23 cellular contexts compared by ENCODE assay signal in the genomic region with DNA sequence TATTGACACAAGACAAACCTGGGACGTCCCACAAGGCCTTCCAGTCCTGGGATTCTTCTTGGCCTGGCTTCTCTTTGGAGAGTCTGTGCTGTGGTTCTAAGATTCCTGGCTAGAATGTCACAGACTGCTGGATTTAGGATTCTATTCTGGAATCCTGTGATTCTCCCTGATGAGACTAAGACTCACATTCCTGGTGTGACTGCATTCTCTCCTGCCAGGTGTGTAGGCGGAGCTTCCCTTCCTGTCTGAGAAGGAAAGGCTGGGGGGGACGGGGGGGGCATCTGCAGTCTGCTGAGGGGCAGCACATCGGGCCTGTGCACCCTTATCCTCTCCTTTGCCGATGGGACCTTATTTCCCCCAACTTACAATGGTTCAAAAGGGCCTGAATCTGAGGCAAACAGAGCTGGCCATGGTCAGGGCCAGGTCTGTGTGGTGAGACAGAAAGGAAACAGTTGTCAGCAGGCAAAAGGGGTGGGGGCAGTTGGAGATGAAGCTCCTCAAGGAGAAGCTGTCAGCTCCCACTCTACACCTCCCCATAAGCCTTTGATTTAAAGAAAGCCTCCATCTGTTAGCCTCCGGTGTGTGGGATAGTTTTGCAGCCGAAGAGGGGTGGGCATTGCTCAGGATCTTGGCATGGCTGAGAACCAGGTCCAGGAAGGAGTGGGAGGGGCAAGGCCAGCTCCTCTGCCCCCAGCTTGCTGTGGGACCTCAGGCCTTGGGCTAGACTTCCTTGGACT. TPM values are rescaled to one million over a fixed set of nuclear protein-coding genes. Genes with fewer than 3 reads are reported as not detected.
A peak's percentile ranks its signal among the peaks of the same experiment; 100 is the strongest.
DNase-seq lines count a peak whose midpoint lies in the region; ATAC-seq, FAIRE-seq and TF ChIP-seq lines count a peak whose summit lies in the region.
"Had no signal": no experiment of that assay in that cellular context is flagged by ENCODE, and none has a peak within 500 bp of the region (broad histone marks: within the 10 kb centered on the region; RNA-seq: fewer than 3 reads in every experiment).

No MANE protein-coding gene starts in this region.

- TF ChIP-seq CTCF in left ventricle myocardium inferior (IDR thresholded peaks at IDR 0.05; ENCODE audit: borderline replicate concordance) (no peak), HepG2 (CRISPR knock-in tag; IDR thresholded peaks at IDR 0.05) (no peak), WTC11 (IDR thresholded peaks at IDR 0.05) (no peak)

- TF ChIP-seq POLR2A in HepG2 (IDR thresholded peaks at IDR 0.05; ENCODE audit: insufficient read depth in 1 of 2, low read depth in 2 of 2, low read length in 2 of 2), result no peak

- no peak overlapping the region for H3K9ac ChIP-seq in HepG2 (ENCODE audit: insufficient read depth, low read depth, low read length)

- no peaks in the 10 kb centered on the region for H4K20me1 ChIP-seq in HepG2 (ENCODE audit: insufficient read depth, low read length)

- no peak overlapping the region for H3K4me2 ChIP-seq in HepG2 (ENCODE audit: low read depth, low read length)

- WGBS in HepG2 (ENCODE audit: low lambda C conversion rate), result 27% methylated on average over 3 of the region's 7 CpGs

- H3K4me1 Mint-ChIP-seq in activated T-helper 17 cell treated with anti-CD3 and anti-CD28 coated beads, Interleukin-2, amount 50 U/mL, for 72 hours, result peaks cover 44% of the 10 kb centered on the region
- peaks cover 28% of the 10 kb centered on the region for H3K4me1 Mint-ChIP-seq in WTC11

- no peaks in the 10 kb centered on the region for H3K9me3 Mint-ChIP-seq in activated T-helper 17 cell treated with anti-CD3 and anti-CD28 coated beads, Interleukin-2, amount 50 U/mL, for 72 hours
- no peaks in the 10 kb centered on the region for H3K9me3 Mint-ChIP-seq in WTC11

- peak overlapping the region; percentile 20 for H3K4me3 Mint-ChIP-seq in activated T-helper 17 cell treated with anti-CD3 and anti-CD28 coated beads, Interleukin-2, amount 50 U/mL, for 72 hours
- no peak overlapping the region for H3K4me3 Mint-ChIP-seq in WTC11
- H3K4me3 Mint-ChIP-seq: stimulated activated memory B cell treated with anti-CD40 and anti-IgM and Interleukin-4, amounts not matched to agents 10 μg/mL and 1 μg/mL and 100 μg/mL, for 72 hours had no signal

- H3K27me3 ChIP-seq in left ventricle myocardium inferior (ENCODE audit: low read depth), result no peaks in the 10 kb centered on the region
- H3K27me3 ChIP-seq in HepG2 (ENCODE audit: control insufficient read depth in 1 of 2, insufficient read depth in 2 of 2, low read length in 2 of 2), result no peaks in the 10 kb centered on the region
- H3K27me3 ChIP-seq: ascending aorta, right atrium auricular region, tibial nerve had no signal

- in situ Hi-C loops in HepG2 (cut with HindIII; ENCODE audit: extremely low pct_ligation_motif_present, low pct_unique_long_range_greater_than_20kb), result loop anchor here (10.0 kb wide), 1 partner anchor 309 kb away; no protein-coding TSS in a partner anchor

- H3K27me3 Mint-ChIP-seq in activated T-helper 17 cell treated with anti-CD3 and anti-CD28 coated beads, Interleukin-2, amount 50 U/mL, for 72 hours, result no peaks in the 10 kb centered on the region
- H3K27me3 Mint-ChIP-seq in WTC11 (ENCODE audit: low read depth), result no peaks in the 10 kb centered on the region
- H3K27me3 Mint-ChIP-seq: stimulated activated memory B cell treated with anti-CD40 and anti-IgM and Interleukin-4, amounts not matched to agents 10 μg/mL and 1 μg/mL and 100 μg/mL, for 72 hours had no signal

- H3K4me3 ChIP-seq in left ventricle myocardium inferior (no peak overlapping the region), HepG2 (replicated peaks in 1 of 3; ENCODE audit: insufficient read depth in 1 of 3, low read depth in 2 of 3, low read length in 3 of 3) (no peak overlapping the region)
- H3K4me3 ChIP-seq: ascending aorta, mucosa of descending colon, right atrium auricular region, tibial nerve had no signal

- no peaks in the 10 kb centered on the region for H3K36me3 Mint-ChIP-seq in activated T-helper 17 cell treated with anti-CD3 and anti-CD28 coated beads, Interleukin-2, amount 50 U/mL, for 72 hours (ENCODE audit: low read depth)
- no peaks in the 10 kb centered on the region for H3K36me3 Mint-ChIP-seq in WTC11

- H3K4me1 ChIP-seq in left ventricle myocardium inferior (no peaks in the 10 kb centered on the region), HepG2 (ENCODE audit: insufficient read depth, low read length) (no peaks in the 10 kb centered on the region)
- H3K4me1 ChIP-seq: ascending aorta, tibial nerve had no signal

- intact Hi-C loops in left cardiac atrium (cut with DNase I), result no loop called here
- intact Hi-C loops in left ventricle myocardium inferior (cut with micrococcal nuclease), result no loop called here
- intact Hi-C loops in HepG2 (cut with micrococcal nuclease; ENCODE audit: unreplicated experiment), result no loop called here

- no peaks in the 10 kb centered on the region for H3K79me2 ChIP-seq in HepG2 (ENCODE audit: insufficient read depth, low read length)

- H3K27ac Mint-ChIP-seq in activated T-helper 17 cell treated with anti-CD3 and anti-CD28 coated beads, Interleukin-2, amount 50 U/mL, for 72 hours, result peak overlapping the region; percentile 79
- no peak overlapping the region for H3K27ac Mint-ChIP-seq in WTC11
- H3K27ac Mint-ChIP-seq: stimulated activated memory B cell treated with anti-CD40 and anti-IgM and Interleukin-4, amounts not matched to agents 10 μg/mL and 1 μg/mL and 100 μg/mL, for 72 hours had no signal

- no peak overlapping the region for H2AFZ ChIP-seq in HepG2 (ENCODE audit: low read length)

- TF ChIP-seq RAD21 in HepG2 (CRISPR knock-in tag; IDR thresholded peaks at IDR 0.05), result no peak

- H3K9me3 ChIP-seq in left ventricle myocardium inferior (replicated peaks) (no peaks in the 10 kb centered on the region), HepG2 (ENCODE audit: low read length) (no peaks in the 10 kb centered on the region)
- H3K9me3 ChIP-seq: ascending aorta, mucosa of descending colon, right atrium auricular region, tibial nerve had no signal

- no peak for FAIRE-seq in HepG2 (lab: Jason Lieb, UNC)
- FAIRE-seq: colon, GM18507 had no signal

- BruUV-seq in HepG2 (replicated peaks; lab: Mats Ljungman, UMichigan), result no TSS peak

- ATAC-seq in left cardiac atrium (no peak), HepG2 (no peak), WTC11 (no peak)
- no peak for ATAC-seq in activated T-helper 17 cell treated with anti-CD3 and anti-CD28 coated beads, Interleukin-2, amount 50 U/mL, for 72 hours (replicated peaks)
- ATAC-seq: left colon; mucosa of descending colon; stimulated activated memory B cell treated with anti-CD40 and anti-IgM and Interleukin-4, amounts not matched to agents 10 μg/mL and 1 μg/mL and 100 μg/mL, for 72 hours had no signal

- no peak for TF ChIP-seq EP300 in HepG2 (IDR thresholded peaks at IDR 0.05; ENCODE audit: low read depth in 2 of 2, low read length in 2 of 2)
- no peak for TF ChIP-seq EP300 in HepG2 (CRISPR knock-in tag; IDR thresholded peaks at IDR 0.05; ENCODE audit: borderline replicate concordance)

- CTCF ChIA-PET in HEK293T (lab: Yijun Ruan, JAX) (interaction anchor here (1.0 kb wide), 1 partner anchor 304 kb away, joined by 4 read pairs; no protein-coding TSS in a partner anchor), HepG2 (lab: Yijun Ruan, JAX; ENCODE audit: low intra/inter-chr PET ratio, low total read pairs) (no interaction called here), WTC11 (lab: Charles Lee) (interaction anchor here (0.6 to 1.6 kb wide), 8 partner anchors 8 to 303 kb away, joined by 3 to 8 read pairs (median 4); no protein-coding TSS in a partner anchor)

- H3K27ac ChIP-seq in left ventricle myocardium inferior (replicated peaks) (no peak overlapping the region), HepG2 (ENCODE audit: extremely low read length, insufficient read depth, low read length) (no peak overlapping the region)
- H3K27ac ChIP-seq: ascending aorta, HL-60, right atrium auricular region, RWPE1, tibial nerve had no signal

- DNase-seq in left cardiac atrium (peak; percentile 9), left ventricle myocardium inferior (no peak), kidney tubule cell (ENCODE audit: low spot score) (peak; percentile 9), HEK293T (ENCODE audit: extremely low spot score) (no peak), HepG2 (ENCODE audit: low spot score) (no peak), SW480 (ENCODE audit: low spot score) (no peak), WTC11 (ENCODE audit: low spot score) (no peak)
- DNase-seq: activated CD8-positive, alpha-beta memory T cell treated with anti-CD3 and anti-CD28 coated beads for 24 hours; left colon; mucosa of descending colon; NCI-H1694 treated with DMSO at 0.1 percent for 48 hours; NCI-H345; stimulated activated CD4-positive, alpha-beta T cell treated with anti-CD3 and anti-CD28 coated beads, Interleukin-15, amount 100 ng/mL, for 24 hours had no signal

- POLR2A ChIA-PET in HEK293T (lab: Yijun Ruan, JAX) (interaction anchor here (0.9 kb wide), 1 partner anchor 31 kb away, joined by 3 read pairs; a partner anchor contains a TSS), HepG2 (lab: Yijun Ruan, JAX) (no interaction called here), WTC11 (lab: Charles Lee) (interaction anchor here (1.2 kb wide), 1 partner anchor 67 kb away, joined by 7 read pairs; a partner anchor contains a TSS)

- no peaks in the 10 kb centered on the region for H3K36me3 ChIP-seq in left ventricle myocardium inferior
- no peaks in the 10 kb centered on the region for H3K36me3 ChIP-seq in HepG2 (replicated peaks in 1 of 2; ENCODE audit: control insufficient read depth in 1 of 2, insufficient read depth in 2 of 2, low read length in 2 of 2)
- H3K36me3 ChIP-seq: ascending aorta, right atrium auricular region, tibial nerve had no signal

RNA-seq across cellular contexts. Expression of a gene that starts 30.9 kb away (rescaled TPM):
- total RNA-seq in left cardiac atrium (1 to 10 TPM; 4.9 to 5.9 TPM), left ventricle myocardium inferior (1.7 TPM), HepG2 (2016; rRNA removed; fragmentation: Illumina TruSeq; extraction: Trizol) (0.04 TPM in 1 of 2 replicates, not detected in the other), WTC11 (2021) (7.1 to 9.4 TPM (median 7.2 TPM) in 3 replicates)
- 10 to 100 TPM in 1 of 2 donors, 1 to 10 TPM in 1; 1.9 to 12.1 TPM for total RNA-seq in activated T-helper 17 cell treated with anti-CD3 and anti-CD28 coated beads, Interleukin-2, amount 50 U/mL, for 72 hours
- not detected in 2 replicates for total RNA-seq in HepG2 (2016; cell fraction: cytosol; rRNA removed; fragmentation: Illumina TruSeq; extraction: Trizol; ENCODE audit: low read depth)
- total RNA-seq in HepG2 (2016; cell fraction: insoluble cytoplasmic fraction; rRNA removed; fragmentation: Illumina TruSeq; extraction: Trizol), result 0.19 TPM in 1 of 2 replicates, not detected in the other
- total RNA-seq in HepG2 (2016; cell fraction: membrane; rRNA removed; fragmentation: Illumina TruSeq; extraction: Trizol), result 0.12 TPM in 1 of 2 replicates, not detected in the other
- total RNA-seq in HepG2 (2016; cell fraction: nucleus; rRNA removed; fragmentation: Illumina TruSeq; extraction: Trizol), result not detected in 2 replicates
- 0.07 and 0.11 TPM in 2 replicates for polyA plus RNA-seq in HepG2 (2011; rRNA removed)
- polyA plus RNA-seq in HepG2 (2011; cell fraction: cytosol; rRNA removed), result 0.04 TPM in 2 replicates
- polyA plus RNA-seq in HepG2 (2011; cell fraction: nucleus; rRNA removed), result 0.27 and 0.29 TPM in 2 replicates
- polyA plus RNA-seq in HepG2 (2012), result 0.30 TPM in 1 of 2 replicates, not detected in the other
- polyA plus RNA-seq in HepG2 (2016; cell fraction: cytosol; fragmentation: Illumina TruSeq; extraction: Trizol; ENCODE audit: low read depth), result 0.03 TPM in 1 of 2 replicates, not detected in the other
- not detected in 2 replicates for polyA plus RNA-seq in HepG2 (2016; cell fraction: insoluble cytoplasmic fraction; fragmentation: Illumina TruSeq; extraction: Trizol; ENCODE audit: low read depth)
- not detected in 2 replicates for polyA plus RNA-seq in HepG2 (2016; cell fraction: membrane; fragmentation: Illumina TruSeq; extraction: Trizol; ENCODE audit: low read depth)
- polyA plus RNA-seq in HepG2 (2016; cell fraction: nucleus; fragmentation: Illumina TruSeq; extraction: Trizol; ENCODE audit: insufficient read depth, low read depth), result not detected in 2 replicates
- polyA minus RNA-seq in HepG2 (2011; rRNA and poly(A)+ RNA removed; ENCODE audit: low replicate concordance), result 0.86 TPM in 1 of 2 replicates, not detected in the other
- not detected in 2 replicates for polyA minus RNA-seq in HepG2 (2011; cell fraction: cytosol; rRNA and poly(A)+ RNA removed)
- 0.12 TPM in 1 of 2 replicates, not detected in the other for polyA minus RNA-seq in HepG2 (2011; cell fraction: nucleus; rRNA and poly(A)+ RNA removed)
- polyA plus RNA-seq: AG04450 had no signal

RNA-seq across cellular contexts. Expression of a gene that starts 48.4 kb away (rescaled TPM):
- total RNA-seq in left cardiac atrium, result 10 to 100 TPM; 24.4 to 29.8 TPM
- 23.0 TPM for total RNA-seq in left ventricle myocardium inferior
- total RNA-seq in activated T-helper 17 cell treated with anti-CD3 and anti-CD28 coated beads, Interleukin-2, amount 50 U/mL, for 72 hours, result 10 to 100 TPM; 32.3 to 46.9 TPM
- total RNA-seq in HepG2 (2016; rRNA removed; fragmentation: Illumina TruSeq; extraction: Trizol), result 38.4 and 40.0 TPM in 2 replicates
- 25.9 and 36.4 TPM in 2 replicates for total RNA-seq in HepG2 (2016; cell fraction: cytosol; rRNA removed; fragmentation: Illumina TruSeq; extraction: Trizol; ENCODE audit: low read depth)
- 38.6 and 41.8 TPM in 2 replicates for total RNA-seq in HepG2 (2016; cell fraction: insoluble cytoplasmic fraction; rRNA removed; fragmentation: Illumina TruSeq; extraction: Trizol)
- 45.6 and 58.9 TPM in 2 replicates for total RNA-seq in HepG2 (2016; cell fraction: membrane; rRNA removed; fragmentation: Illumina TruSeq; extraction: Trizol)
- 34.2 and 41.3 TPM in 2 replicates for total RNA-seq in HepG2 (2016; cell fraction: nucleus; rRNA removed; fragmentation: Illumina TruSeq; extraction: Trizol)
- polyA plus RNA-seq in HepG2 (2011; rRNA removed), result 20.0 and 21.9 TPM in 2 replicates
- polyA plus RNA-seq in HepG2 (2011; cell fraction: cytosol; rRNA removed), result 12.9 and 17.6 TPM in 2 replicates
- polyA plus RNA-seq in HepG2 (2011; cell fraction: nucleus; rRNA removed), result 15.0 and 20.4 TPM in 2 replicates
- polyA plus RNA-seq in HepG2 (2012), result 17.6 and 18.1 TPM in 2 replicates
- 24.2 and 41.5 TPM in 2 replicates for polyA plus RNA-seq in HepG2 (2016; cell fraction: cytosol; fragmentation: Illumina TruSeq; extraction: Trizol; ENCODE audit: low read depth)
- polyA plus RNA-seq in HepG2 (2016; cell fraction: insoluble cytoplasmic fraction; fragmentation: Illumina TruSeq; extraction: Trizol; ENCODE audit: low read depth), result 25.7 and 26.7 TPM in 2 replicates
- polyA plus RNA-seq in HepG2 (2016; cell fraction: membrane; fragmentation: Illumina TruSeq; extraction: Trizol; ENCODE audit: low read depth), result 32.4 and 41.0 TPM in 2 replicates
- 43.5 and 53.7 TPM in 2 replicates for polyA plus RNA-seq in HepG2 (2016; cell fraction: nucleus; fragmentation: Illumina TruSeq; extraction: Trizol; ENCODE audit: insufficient read depth, low read depth)
- 19.9 and 35.0 TPM in 2 replicates for polyA minus RNA-seq in HepG2 (2011; rRNA and poly(A)+ RNA removed; ENCODE audit: low replicate concordance)
- polyA minus RNA-seq in HepG2 (2011; cell fraction: cytosol; rRNA and poly(A)+ RNA removed), result 9.6 and 11.0 TPM in 2 replicates
- 18.0 and 21.8 TPM in 2 replicates for polyA minus RNA-seq in HepG2 (2011; cell fraction: nucleus; rRNA and poly(A)+ RNA removed)
- total RNA-seq in WTC11 (2021), result 35.2 to 37.0 TPM (median 37.0 TPM) in 3 replicates

RNA-seq across cellular contexts. Expression of a gene that starts 57.3 kb away (rescaled TPM):
- 10 to 100 TPM; 13.4 to 14.1 TPM for total RNA-seq in left cardiac atrium
- total RNA-seq in left ventricle myocardium inferior, result 12.2 TPM
- 10 to 100 TPM; 55.7 to 69.8 TPM for total RNA-seq in activated T-helper 17 cell treated with anti-CD3 and anti-CD28 coated beads, Interleukin-2, amount 50 U/mL, for 72 hours
- total RNA-seq in HepG2 (2016; rRNA removed; fragmentation: Illumina TruSeq; extraction: Trizol), result 53.1 and 79.3 TPM in 2 replicates
- total RNA-seq in HepG2 (2016; cell fraction: cytosol; rRNA removed; fragmentation: Illumina TruSeq; extraction: Trizol; ENCODE audit: low read depth), result 44.6 and 50.1 TPM in 2 replicates
- total RNA-seq in HepG2 (2016; cell fraction: insoluble cytoplasmic fraction; rRNA removed; fragmentation: Illumina TruSeq; extraction: Trizol), result 52.3 and 79.6 TPM in 2 replicates
- 65.9 and 69.2 TPM in 2 replicates for total RNA-seq in HepG2 (2016; cell fraction: membrane; rRNA removed; fragmentation: Illumina TruSeq; extraction: Trizol)
- total RNA-seq in HepG2 (2016; cell fraction: nucleus; rRNA removed; fragmentation: Illumina TruSeq; extraction: Trizol), result 21.1 and 29.1 TPM in 2 replicates
- 31.1 and 38.7 TPM in 2 replicates for polyA plus RNA-seq in HepG2 (2011; rRNA removed)
- polyA plus RNA-seq in HepG2 (2011; cell fraction: cytosol; rRNA removed), result 18.7 and 22.0 TPM in 2 replicates
- polyA plus RNA-seq in HepG2 (2011; cell fraction: nucleus; rRNA removed), result 11.3 and 12.9 TPM in 2 replicates
- polyA plus RNA-seq in HepG2 (2012), result 30.5 and 34.5 TPM in 2 replicates
- polyA plus RNA-seq in HepG2 (2016; cell fraction: cytosol; fragmentation: Illumina TruSeq; extraction: Trizol; ENCODE audit: low read depth), result 35.0 and 43.2 TPM in 2 replicates
- polyA plus RNA-seq in HepG2 (2016; cell fraction: insoluble cytoplasmic fraction; fragmentation: Illumina TruSeq; extraction: Trizol; ENCODE audit: low read depth), result 67.4 and 70.9 TPM in 2 replicates
- polyA plus RNA-seq in HepG2 (2016; cell fraction: membrane; fragmentation: Illumina TruSeq; extraction: Trizol; ENCODE audit: low read depth), result 49.2 and 61.0 TPM in 2 replicates
- polyA plus RNA-seq in HepG2 (2016; cell fraction: nucleus; fragmentation: Illumina TruSeq; extraction: Trizol; ENCODE audit: insufficient read depth, low read depth), result 41.0 and 51.9 TPM in 2 replicates
- 5.5 and 11.1 TPM in 2 replicates for polyA minus RNA-seq in HepG2 (2011; rRNA and poly(A)+ RNA removed; ENCODE audit: low replicate concordance)
- polyA minus RNA-seq in HepG2 (2011; cell fraction: cytosol; rRNA and poly(A)+ RNA removed), result 6.3 and 6.8 TPM in 2 replicates
- 4.2 and 7.5 TPM in 2 replicates for polyA minus RNA-seq in HepG2 (2011; cell fraction: nucleus; rRNA and poly(A)+ RNA removed)
- total RNA-seq in WTC11 (2021), result 52.9 to 65.0 TPM (median 62.6 TPM) in 3 replicates

Comparison
In these comparisons a context has a peak if more than half of its experiments do, and no peak if none do; other contexts are left out.
1. DNase-seq: peak in left cardiac atrium (single experiment) and kidney tubule cell (single experiment); none in left ventricle myocardium inferior (single experiment), HEK293T (single experiment), HepG2 (single experiment), SW480 (single experiment) and WTC11 (single experiment).